In the genomic region with DNA sequence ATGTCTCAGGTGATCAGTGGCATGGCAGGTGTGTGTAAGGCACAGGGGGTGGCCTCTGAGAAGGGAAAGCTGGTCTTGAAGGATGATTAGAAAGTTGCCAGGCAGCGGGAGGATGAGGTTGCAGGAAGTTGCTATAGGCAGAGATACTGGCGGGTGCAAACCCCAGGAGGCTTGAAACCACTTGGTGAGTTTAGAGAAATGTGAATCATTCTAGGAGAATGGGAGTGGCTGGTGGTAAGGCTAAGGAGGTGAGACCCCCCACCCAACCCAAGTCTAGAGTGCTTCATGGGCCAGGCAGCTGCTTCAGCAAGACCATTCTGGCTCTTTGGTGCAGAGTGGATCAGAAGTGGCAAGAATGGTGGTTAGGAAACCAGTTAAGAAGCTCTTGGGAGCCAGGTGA, we compare ENCODE assay signal across 1 cellular context.
TF ChIP-seq lines count a peak whose summit lies in the region.

No MANE protein-coding gene starts in this region.

TF ChIP-seq in GM23338, 12 proteins besides CTCF, POLR2A, EP300 and RAD21:
- TF ChIP-seq ZNF331 (CRISPR knock-in tag; IDR thresholded peaks at IDR 0.05; ENCODE audit: low read depth) (no peak), NANOG (IDR thresholded peaks at IDR 0.05; ENCODE audit: borderline replicate concordance) (no peak), EZH2 (IDR thresholded peaks at IDR 0.05; ENCODE audit: low read depth, unreplicated experiment) (no peak), POLR2AphosphoS5 (IDR thresholded peaks at IDR 0.05; ENCODE audit: low read depth) (no peak), EZH2phosphoT487 (IDR thresholded peaks at IDR 0.05; ENCODE audit: unreplicated experiment) (no peak), CREB1 (CRISPR knock-in tag; IDR thresholded peaks at IDR 0.05; ENCODE audit: low read depth) (no peak), JUNB (IDR thresholded peaks at IDR 0.05; ENCODE audit: unreplicated experiment) (no peak), ZNF114 (CRISPR knock-in tag; IDR thresholded peaks at IDR 0.05) (no peak), STAT1 (IDR thresholded peaks at IDR 0.05; ENCODE audit: unreplicated experiment) (no peak)
- TF ChIP-seq, protein P1, sequence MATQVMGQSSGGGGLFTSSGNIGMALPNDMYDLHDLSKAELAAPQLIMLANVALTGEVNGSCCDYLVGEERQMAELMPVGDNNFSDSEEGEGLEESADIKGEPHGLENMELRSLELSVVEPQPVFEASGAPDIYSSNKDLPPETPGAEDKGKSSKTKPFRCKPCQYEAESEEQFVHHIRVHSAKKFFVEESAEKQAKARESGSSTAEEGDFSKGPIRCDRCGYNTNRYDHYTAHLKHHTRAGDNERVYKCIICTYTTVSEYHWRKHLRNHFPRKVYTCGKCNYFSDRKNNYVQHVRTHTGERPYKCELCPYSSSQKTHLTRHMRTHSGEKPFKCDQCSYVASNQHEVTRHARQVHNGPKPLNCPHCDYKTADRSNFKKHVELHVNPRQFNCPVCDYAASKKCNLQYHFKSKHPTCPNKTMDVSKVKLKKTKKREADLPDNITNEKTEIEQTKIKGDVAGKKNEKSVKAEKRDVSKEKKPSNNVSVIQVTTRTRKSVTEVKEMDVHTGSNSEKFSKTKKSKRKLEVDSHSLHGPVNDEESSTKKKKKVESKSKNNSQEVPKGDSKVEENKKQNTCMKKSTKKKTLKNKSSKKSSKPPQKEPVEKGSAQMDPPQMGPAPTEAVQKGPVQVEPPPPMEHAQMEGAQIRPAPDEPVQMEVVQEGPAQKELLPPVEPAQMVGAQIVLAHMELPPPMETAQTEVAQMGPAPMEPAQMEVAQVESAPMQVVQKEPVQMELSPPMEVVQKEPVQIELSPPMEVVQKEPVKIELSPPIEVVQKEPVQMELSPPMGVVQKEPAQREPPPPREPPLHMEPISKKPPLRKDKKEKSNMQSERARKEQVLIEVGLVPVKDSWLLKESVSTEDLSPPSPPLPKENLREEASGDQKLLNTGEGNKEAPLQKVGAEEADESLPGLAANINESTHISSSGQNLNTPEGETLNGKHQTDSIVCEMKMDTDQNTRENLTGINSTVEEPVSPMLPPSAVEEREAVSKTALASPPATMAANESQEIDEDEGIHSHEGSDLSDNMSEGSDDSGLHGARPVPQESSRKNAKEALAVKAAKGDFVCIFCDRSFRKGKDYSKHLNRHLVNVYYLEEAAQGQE (IDR thresholded peaks at IDR 0.05; ENCODE audit: unreplicated experiment): no peak
- TF ChIP-seq, protein P2, sequence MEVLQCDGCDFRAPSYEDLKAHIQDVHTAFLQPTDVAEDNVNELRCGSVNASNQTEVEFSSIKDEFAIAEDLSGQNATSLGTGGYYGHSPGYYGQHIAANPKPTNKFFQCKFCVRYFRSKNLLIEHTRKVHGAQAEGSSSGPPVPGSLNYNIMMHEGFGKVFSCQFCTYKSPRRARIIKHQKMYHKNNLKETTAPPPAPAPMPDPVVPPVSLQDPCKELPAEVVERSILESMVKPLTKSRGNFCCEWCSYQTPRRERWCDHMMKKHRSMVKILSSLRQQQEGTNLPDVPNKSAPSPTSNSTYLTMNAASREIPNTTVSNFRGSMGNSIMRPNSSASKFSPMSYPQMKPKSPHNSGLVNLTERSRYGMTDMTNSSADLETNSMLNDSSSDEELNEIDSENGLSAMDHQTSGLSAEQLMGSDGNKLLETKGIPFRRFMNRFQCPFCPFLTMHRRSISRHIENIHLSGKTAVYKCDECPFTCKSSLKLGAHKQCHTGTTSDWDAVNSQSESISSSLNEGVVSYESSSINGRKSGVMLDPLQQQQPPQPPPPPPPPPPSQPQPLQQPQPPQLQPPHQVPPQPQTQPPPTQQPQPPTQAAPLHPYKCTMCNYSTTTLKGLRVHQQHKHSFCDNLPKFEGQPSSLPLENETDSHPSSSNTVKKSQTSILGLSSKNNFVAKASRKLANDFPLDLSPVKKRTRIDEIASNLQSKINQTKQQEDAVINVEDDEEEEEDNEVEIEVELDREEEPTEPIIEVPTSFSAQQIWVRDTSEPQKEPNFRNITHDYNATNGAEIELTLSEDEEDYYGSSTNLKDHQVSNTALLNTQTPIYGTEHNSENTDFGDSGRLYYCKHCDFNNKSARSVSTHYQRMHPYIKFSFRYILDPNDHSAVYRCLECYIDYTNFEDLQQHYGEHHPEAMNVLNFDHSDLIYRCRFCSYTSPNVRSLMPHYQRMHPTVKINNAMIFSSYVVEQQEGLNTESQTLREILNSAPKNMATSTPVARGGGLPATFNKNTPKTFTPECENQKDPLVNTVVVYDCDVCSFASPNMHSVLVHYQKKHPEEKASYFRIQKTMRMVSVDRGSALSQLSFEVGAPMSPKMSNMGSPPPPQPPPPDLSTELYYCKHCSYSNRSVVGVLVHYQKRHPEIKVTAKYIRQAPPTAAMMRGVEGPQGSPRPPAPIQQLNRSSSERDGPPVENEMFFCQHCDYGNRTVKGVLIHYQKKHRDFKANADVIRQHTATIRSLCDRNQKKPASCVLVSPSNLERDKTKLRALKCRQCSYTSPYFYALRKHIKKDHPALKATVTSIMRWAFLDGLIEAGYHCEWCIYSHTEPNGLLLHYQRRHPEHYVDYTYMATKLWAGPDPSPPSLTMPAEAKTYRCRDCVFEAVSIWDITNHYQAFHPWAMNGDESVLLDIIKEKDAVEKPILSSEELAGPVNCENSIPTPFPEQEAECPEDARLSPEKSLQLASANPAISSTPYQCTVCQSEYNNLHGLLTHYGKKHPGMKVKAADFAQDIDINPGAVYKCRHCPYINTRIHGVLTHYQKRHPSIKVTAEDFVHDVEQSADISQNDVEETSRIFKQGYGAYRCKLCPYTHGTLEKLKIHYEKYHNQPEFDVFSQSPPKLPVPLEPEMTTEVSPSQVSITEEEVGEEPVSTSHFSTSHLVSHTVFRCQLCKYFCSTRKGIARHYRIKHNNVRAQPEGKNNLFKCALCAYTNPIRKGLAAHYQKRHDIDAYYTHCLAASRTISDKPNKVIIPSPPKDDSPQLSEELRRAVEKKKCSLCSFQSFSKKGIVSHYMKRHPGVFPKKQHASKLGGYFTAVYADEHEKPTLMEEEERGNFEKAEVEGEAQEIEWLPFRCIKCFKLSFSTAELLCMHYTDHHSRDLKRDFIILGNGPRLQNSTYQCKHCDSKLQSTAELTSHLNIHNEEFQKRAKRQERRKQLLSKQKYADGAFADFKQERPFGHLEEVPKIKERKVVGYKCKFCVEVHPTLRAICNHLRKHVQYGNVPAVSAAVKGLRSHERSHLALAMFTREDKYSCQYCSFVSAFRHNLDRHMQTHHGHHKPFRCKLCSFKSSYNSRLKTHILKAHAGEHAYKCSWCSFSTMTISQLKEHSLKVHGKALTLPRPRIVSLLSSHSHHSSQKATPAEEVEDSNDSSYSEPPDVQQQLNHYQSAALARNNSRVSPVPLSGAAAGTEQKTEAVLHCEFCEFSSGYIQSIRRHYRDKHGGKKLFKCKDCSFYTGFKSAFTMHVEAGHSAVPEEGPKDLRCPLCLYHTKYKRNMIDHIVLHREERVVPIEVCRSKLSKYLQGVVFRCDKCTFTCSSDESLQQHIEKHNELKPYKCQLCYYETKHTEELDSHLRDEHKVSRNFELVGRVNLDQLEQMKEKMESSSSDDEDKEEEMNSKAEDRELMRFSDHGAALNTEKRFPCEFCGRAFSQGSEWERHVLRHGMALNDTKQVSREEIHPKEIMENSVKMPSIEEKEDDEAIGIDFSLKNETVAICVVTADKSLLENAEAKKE (CRISPR knock-in tag; IDR thresholded peaks at IDR 0.05): no peak
- TF ChIP-seq, protein P3, sequence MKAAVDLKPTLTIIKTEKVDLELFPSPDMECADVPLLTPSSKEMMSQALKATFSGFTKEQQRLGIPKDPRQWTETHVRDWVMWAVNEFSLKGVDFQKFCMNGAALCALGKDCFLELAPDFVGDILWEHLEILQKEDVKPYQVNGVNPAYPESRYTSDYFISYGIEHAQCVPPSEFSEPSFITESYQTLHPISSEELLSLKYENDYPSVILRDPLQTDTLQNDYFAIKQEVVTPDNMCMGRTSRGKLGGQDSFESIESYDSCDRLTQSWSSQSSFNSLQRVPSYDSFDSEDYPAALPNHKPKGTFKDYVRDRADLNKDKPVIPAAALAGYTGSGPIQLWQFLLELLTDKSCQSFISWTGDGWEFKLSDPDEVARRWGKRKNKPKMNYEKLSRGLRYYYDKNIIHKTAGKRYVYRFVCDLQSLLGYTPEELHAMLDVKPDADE (IDR thresholded peaks at IDR 0.05): no peak
